In genomic region chrX:47482065-47482511, GRCh38 we compare ENCODE assay signal across 8 cellular contexts.
A peak's percentile ranks its signal among the peaks of the same experiment; 100 is the strongest.
DNase-seq lines count a peak whose midpoint lies in the region; ATAC-seq and TF ChIP-seq lines count a peak whose summit lies in the region.

No MANE protein-coding gene starts in this region.

- no peaks in the 10 kb centered on the region for H3K27me3 Mint-ChIP-seq in stimulated activated memory B cell treated with anti-CD40 and anti-IgM and Interleukin-4, amounts not matched to agents 10 μg/mL and 1 μg/mL and 100 μg/mL, for 72 hours

- H3K36me3 ChIP-seq in SK-N-MC (ENCODE audit: insufficient read depth, low read length) = no peaks in the 10 kb centered on the region

- H3K9ac ChIP-seq in SK-N-MC (ENCODE audit: insufficient read length) = peak overlapping the region; percentile 86

- peaks cover 6% of the 10 kb centered on the region for H3K36me3 Mint-ChIP-seq in stimulated activated memory B cell treated with anti-CD40 and anti-IgM and Interleukin-4, amounts not matched to agents 10 μg/mL and 1 μg/mL and 100 μg/mL, for 72 hours

- no peaks in the 10 kb centered on the region for H3K9me3 ChIP-seq in SK-N-MC (ENCODE audit: low read depth, low read length)

- peak overlapping the region; percentile 82 for H3K27ac Mint-ChIP-seq in stimulated activated memory B cell treated with anti-CD40 and anti-IgM and Interleukin-4, amounts not matched to agents 10 μg/mL and 1 μg/mL and 100 μg/mL, for 72 hours

- POLR2A ChIA-PET in AG04449 (lab: Yijun Ruan, JAX) = interaction anchor here (1.0 kb wide), 1 partner anchor 20 kb away, joined by 3 read pairs; no protein-coding TSS in a partner anchor

- no peak for DNase-seq in AG04449 (ENCODE audit: low read depth, low spot score)
- no peak for DNase-seq in SK-N-MC (ENCODE audit: low read depth, low spot score)
- DNase-seq in foreskin fibroblast = no peak
- no peak for DNase-seq in GM19240 (ENCODE audit: insufficient read length, low spot score)
- no peak for DNase-seq in NCI-H146 (lab: John Stamatoyannopoulos, UW)

- H3K4me3 ChIP-seq in AG04449 (ENCODE audit: low read depth, low read length) (peak overlapping the region; percentile 66), SK-N-MC (peak overlapping the region; percentile 76), foreskin fibroblast (ENCODE audit: low read depth in 1 of 2, low read length in 2 of 2) (peak overlapping the region; percentile 65 to 74)

- no peaks in the 10 kb centered on the region for H3K9me3 Mint-ChIP-seq in stimulated activated memory B cell treated with anti-CD40 and anti-IgM and Interleukin-4, amounts not matched to agents 10 μg/mL and 1 μg/mL and 100 μg/mL, for 72 hours

- no peak for TF ChIP-seq CTCF in AG04449 (IDR thresholded peaks at IDR 0.05; ENCODE audit: insufficient read depth, low read length, missing control alignments)
- TF ChIP-seq CTCF in foreskin fibroblast (IDR thresholded peaks at IDR 0.05; ENCODE audit: low read depth, low read length) = no peak

- H3K4me3 Mint-ChIP-seq in stimulated activated memory B cell treated with anti-CD40 and anti-IgM and Interleukin-4, amounts not matched to agents 10 μg/mL and 1 μg/mL and 100 μg/mL, for 72 hours = peak overlapping the region; percentile 85

- H3K27ac ChIP-seq in SK-N-MC = no peak overlapping the region

- ATAC-seq in GM21381 (IDR thresholded peaks at IDR 0.05; ENCODE audit: unreplicated experiment) = peak; percentile 2
- peak; percentile 11 for ATAC-seq in stimulated activated memory B cell treated with anti-CD40 and anti-IgM and Interleukin-4, amounts not matched to agents 10 μg/mL and 1 μg/mL and 100 μg/mL, for 72 hours
- no peak for ATAC-seq in GM18870 (IDR thresholded peaks at IDR 0.05; ENCODE audit: unreplicated experiment)

- peaks cover 37% of the 10 kb centered on the region for H3K4me1 Mint-ChIP-seq in stimulated activated memory B cell treated with anti-CD40 and anti-IgM and Interleukin-4, amounts not matched to agents 10 μg/mL and 1 μg/mL and 100 μg/mL, for 72 hours

- CTCF ChIA-PET in AG04449 (lab: Yijun Ruan, JAX) = interaction anchor here (1.4 kb wide), 1 partner anchor 41 kb away, joined by 5 read pairs; no protein-coding TSS in a partner anchor
